ENCODE assay signal across 13 cellular contexts in genomic region chr10:71712170-71712569, GRCh38. TPM values are rescaled to one million over a fixed set of nuclear protein-coding genes. Genes with fewer than 3 reads are reported as not detected.
A peak's percentile ranks its signal among the peaks of the same experiment; 100 is the strongest.
DNase-seq lines count a peak whose midpoint lies in the region; ATAC-seq and TF ChIP-seq lines count a peak whose summit lies in the region.
"Had no signal": no experiment of that assay in that cellular context is flagged by ENCODE, and none has a peak within 500 bp of the region (broad histone marks: within the 10 kb centered on the region; RNA-seq: fewer than 3 reads in every experiment).

No MANE protein-coding gene starts in this region.

- POLR2A ChIA-PET in naive thymus-derived CD8-positive, alpha-beta T cell (lab: Charles Lee): interaction anchor here (0.8 to 17.8 kb wide), 14 partner anchors 8 to 394 kb away, joined by 3 to 317 read pairs (median 12); partner anchors contain the start of gene VSIR

- H3K9me3 Mint-ChIP-seq in natural killer cell: no peaks in the 10 kb centered on the region
- no peaks in the 10 kb centered on the region for H3K9me3 Mint-ChIP-seq in natural killer cell treated with Interleukin-12 subunit alpha and Interleukin-12 subunit beta and Interleukin-15 and Interleukin-18, amount 100 ng/mL, for 72 hours
- no peaks in the 10 kb centered on the region for H3K9me3 Mint-ChIP-seq in naive thymus-derived CD8-positive, alpha-beta T cell
- H3K9me3 Mint-ChIP-seq: memory B cell had no signal

- peak overlapping the region; percentile 50 to 90 for H3K27ac Mint-ChIP-seq in natural killer cell
- peak overlapping the region in 1 of 2 donors; percentile 90 for H3K27ac Mint-ChIP-seq in natural killer cell treated with Interleukin-12 subunit alpha and Interleukin-12 subunit beta and Interleukin-15 and Interleukin-18, amount 100 ng/mL, for 72 hours
- peak overlapping the region; percentile 97 to 100 (median 99) for H3K27ac Mint-ChIP-seq in naive thymus-derived CD8-positive, alpha-beta T cell
- H3K27ac Mint-ChIP-seq: memory B cell had no signal

- no peaks in the 10 kb centered on the region for H3K27me3 Mint-ChIP-seq in natural killer cell (ENCODE audit: low read depth in 2 of 2)
- H3K27me3 Mint-ChIP-seq in natural killer cell treated with Interleukin-12 subunit alpha and Interleukin-12 subunit beta and Interleukin-15 and Interleukin-18, amount 100 ng/mL, for 72 hours: no peaks in the 10 kb centered on the region
- H3K27me3 Mint-ChIP-seq in naive thymus-derived CD8-positive, alpha-beta T cell: no peaks in the 10 kb centered on the region
- H3K27me3 Mint-ChIP-seq: memory B cell had no signal

- no peak for ATAC-seq in natural killer cell
- no peak for ATAC-seq in natural killer cell treated with Interleukin-12 subunit alpha and Interleukin-12 subunit beta and Interleukin-15 and Interleukin-18, amount 100 ng/mL, for 72 hours
- ATAC-seq in naive thymus-derived CD8-positive, alpha-beta T cell: no peak
- ATAC-seq in GM18517 (IDR thresholded peaks at IDR 0.05; ENCODE audit: unreplicated experiment): no peak
- no peak for ATAC-seq in HG03159 (IDR thresholded peaks at IDR 0.05; ENCODE audit: unreplicated experiment)

- no peak overlapping the region for H3K4me3 Mint-ChIP-seq in natural killer cell
- H3K4me3 Mint-ChIP-seq in natural killer cell treated with Interleukin-12 subunit alpha and Interleukin-12 subunit beta and Interleukin-15 and Interleukin-18, amount 100 ng/mL, for 72 hours: no peak overlapping the region
- H3K4me3 Mint-ChIP-seq in naive thymus-derived CD8-positive, alpha-beta T cell: peak overlapping the region in 9 of 10 donors; percentile 20 to 92 (median 79)
- H3K4me3 Mint-ChIP-seq: memory B cell had no signal

- peak overlapping the region; percentile 98 for H3K27ac ChIP-seq in angular gyrus (ENCODE audit: low read depth, low read length)

- no peak for TF ChIP-seq CTCF in natural killer cell (IDR thresholded peaks at IDR 0.05)

- H3K36me3 Mint-ChIP-seq in natural killer cell: no peaks in the 10 kb centered on the region
- no peaks in the 10 kb centered on the region for H3K36me3 Mint-ChIP-seq in natural killer cell treated with Interleukin-12 subunit alpha and Interleukin-12 subunit beta and Interleukin-15 and Interleukin-18, amount 100 ng/mL, for 72 hours
- no peaks in the 10 kb centered on the region for H3K36me3 Mint-ChIP-seq in naive thymus-derived CD8-positive, alpha-beta T cell
- H3K36me3 Mint-ChIP-seq: memory B cell had no signal

- DNase-seq in natural killer cell (no peak), NK-92 (lab: John Stamatoyannopoulos, UW; ENCODE audit: unreplicated experiment) (no peak), NCI-H1105 (lab: John Stamatoyannopoulos, UW) (no peak)
- no peak for DNase-seq in natural killer cell treated with Interleukin-12 subunit alpha and Interleukin-12 subunit beta and Interleukin-15 and Interleukin-18, amount 100 ng/mL, for 72 hours (ENCODE audit: low spot score)
- no peak for DNase-seq in naive thymus-derived CD8-positive, alpha-beta T cell
- DNase-seq: amniotic stem cell, NCI-H1048, NCI-H524 treated with DMSO at 0.1 percent for 48 hours had no signal

- peaks cover 20 to 46% of the 10 kb centered on the region in 2 donors for H3K4me1 Mint-ChIP-seq in natural killer cell
- peaks cover 21 to 31% of the 10 kb centered on the region in 2 donors for H3K4me1 Mint-ChIP-seq in natural killer cell treated with Interleukin-12 subunit alpha and Interleukin-12 subunit beta and Interleukin-15 and Interleukin-18, amount 100 ng/mL, for 72 hours (ENCODE audit: low read depth in 2 of 2)
- peaks cover 35 to 93% (median 77%) of the 10 kb centered on the region in 4 donors for H3K4me1 Mint-ChIP-seq in naive thymus-derived CD8-positive, alpha-beta T cell

- intact Hi-C loops in natural killer cell (cut with micrococcal nuclease): no loop called here

RNA-seq across cellular contexts. Expression of gene C10orf105, which starts 7.4 kb away (rescaled TPM):
- under 1 TPM; 0.14 to 0.52 (median 0.40) TPM for total RNA-seq in natural killer cell
- total RNA-seq in natural killer cell treated with Interleukin-12 subunit alpha and Interleukin-12 subunit beta and Interleukin-15 and Interleukin-18, amount 100 ng/mL, for 72 hours: not detected
- total RNA-seq in naive thymus-derived CD8-positive, alpha-beta T cell: under 1 TPM; 0.21 to 0.25 TPM
- under 1 TPM in 1 of 3 donors, not detected in 2; 0.10 TPM for polyA plus RNA-seq in naive thymus-derived CD8-positive, alpha-beta T cell
- total RNA-seq: renal cortical epithelial cell had no signal

Comparison
In these comparisons a context has a peak if more than half of its experiments do, and no peak if none do; other contexts are left out.
1. H3K4me3 Mint-ChIP-seq: peak in naive thymus-derived CD8-positive, alpha-beta T cell (9 of 10); none in natural killer cell (single experiment) and natural killer cell treated with Interleukin-12 subunit alpha and Interleukin-12 subunit beta and Interleukin-15 and Interleukin-18, amount 100 ng/mL, for 72 hours (single experiment).